Comparison of ENCODE assay signal across 8 cellular contexts in genomic region chr22:19880786-19881569, GRCh38. TPM values are rescaled to one million over a fixed set of nuclear protein-coding genes. Genes with fewer than 3 reads are reported as not detected.
A peak's percentile ranks its signal among the peaks of the same experiment; 100 is the strongest.
DNase-seq lines count a peak whose midpoint lies in the region; ATAC-seq, FAIRE-seq and TF ChIP-seq lines count a peak whose summit lies in the region.

No MANE protein-coding gene starts in this region.

- no peak for ATAC-seq in GM19324 (IDR thresholded peaks at IDR 0.05; ENCODE audit: low FRiP score, unreplicated experiment)
- ATAC-seq in GM21825 (IDR thresholded peaks at IDR 0.05; ENCODE audit: unreplicated experiment), result no peak
- no peak for ATAC-seq in HG03045 (IDR thresholded peaks at IDR 0.05; ENCODE audit: unreplicated experiment)

- H3K4me3 ChIP-seq in fibroblast of the aortic adventitia (ENCODE audit: low read depth, low read length) (no peak overlapping the region), neuron (ENCODE audit: low read length) (peak overlapping the region; percentile 24)

- no peak for TF ChIP-seq CTCF in fibroblast of the aortic adventitia (IDR thresholded peaks at IDR 0.05; ENCODE audit: insufficient read depth, low read length)

- H3K4me1 ChIP-seq in neuron (ENCODE audit: insufficient read depth, low read length), result peaks cover 22% of the 10 kb centered on the region

- DNase-seq in Daoy (ENCODE audit: low read depth) (peak; percentile 97), RCC 7860 (ENCODE audit: low spot score) (peak; percentile 97), fibroblast of the aortic adventitia (ENCODE audit: low read depth) (peak; percentile 96), AML-193 (lab: John Stamatoyannopoulos, UW) (no peak)

- peak; percentile 86 for FAIRE-seq in RCC 7860 (lab: Jason Lieb, UNC)

- H3K9me3 ChIP-seq in neuron (ENCODE audit: low read length), result no peaks in the 10 kb centered on the region

- no peaks in the 10 kb centered on the region for H3K36me3 ChIP-seq in neuron (ENCODE audit: insufficient read depth, low read length)

- H2AFZ ChIP-seq in neuron (ENCODE audit: low read depth, low read length), result peak overlapping the region; percentile 39

- no peaks in the 10 kb centered on the region for H3K27me3 ChIP-seq in neuron (ENCODE audit: insufficient read depth, low read length)

RNA-seq across cellular contexts. Expression of gene GNB1L, which starts 26.3 kb away (rescaled TPM):
- total RNA-seq in Daoy (2014; rRNA removed; shearing (Covaris generic)), result 16.1 and 17.0 TPM in 2 replicates
- 4.0 and 5.2 TPM in 2 replicates for total RNA-seq in fibroblast of the aortic adventitia (ENCODE audit: low replicate concordance)

RNA-seq across cellular contexts. Expression of gene RTL10, which starts 26.3 kb away (rescaled TPM):
- total RNA-seq in Daoy (2014; rRNA removed; shearing (Covaris generic)), result 8.2 and 11.2 TPM in 2 replicates
- total RNA-seq in fibroblast of the aortic adventitia (ENCODE audit: low replicate concordance), result 5.9 and 10.8 TPM in 2 replicates

Comparison
In these comparisons a context has a peak if more than half of its experiments do, and no peak if none do; other contexts are left out.
1. DNase-seq: peak in Daoy (single experiment), RCC 7860 (single experiment) and fibroblast of the aortic adventitia (single experiment); none in AML-193 (0 of 2).